ENCODE assay signal across 32 cellular contexts in the genomic region with DNA sequence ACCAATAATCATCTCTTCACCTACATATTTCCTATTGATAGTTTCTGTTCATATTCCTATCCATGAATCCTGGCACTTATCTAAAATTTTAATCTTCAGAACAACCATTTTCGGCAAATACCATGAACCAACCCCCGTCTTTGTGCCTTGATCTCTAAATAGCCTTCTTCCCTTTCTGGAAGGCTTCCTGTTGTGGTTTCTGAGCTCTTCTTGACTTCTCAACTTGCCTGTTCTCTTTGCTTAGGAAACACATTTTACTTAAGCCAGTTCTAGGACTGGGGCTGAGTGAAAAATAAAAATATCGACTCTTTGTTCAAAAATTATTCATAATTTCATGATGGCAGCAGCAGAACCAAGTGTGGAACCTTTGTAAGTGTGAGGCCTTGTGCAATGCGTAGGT.
"Had no signal": no experiment of that assay in that cellular context is flagged by ENCODE, and none has a peak within 500 bp of the region (broad histone marks: within the 10 kb centered on the region; RNA-seq: fewer than 3 reads in every experiment).

No MANE protein-coding gene starts in this region.

- H3K36me3 ChIP-seq: colonic mucosa, esophagus squamous epithelium, left lung, neutrophil, right atrium auricular region, uterus had no signal

- H3K4me1 Mint-ChIP-seq: stimulated activated memory B cell treated with anti-CD40 and anti-IgM and Interleukin-4, amounts not matched to agents 10 μg/mL and 1 μg/mL and 100 μg/mL, for 72 hours; stimulated activated naive CD8-positive, alpha-beta T cell treated with anti-CD3 and anti-CD28 coated beads, Interleukin-15, amount 100 ng/mL, for 72 hours had no signal

- DNase-seq: activated CD4-positive, alpha-beta T cell treated with anti-CD3 and anti-CD28 coated beads for 4 hours; activated CD4-positive, alpha-beta T cell treated with anti-CD3 and anti-CD28 coated beads, Interleukin-2, amount 50 U/mL, for 4 hours; activated CD4-positive, CD25-positive, alpha-beta regulatory T cell; activated naive CD4-positive, alpha-beta T cell; activated T-cell treated with anti-CD3 and anti-CD28 coated beads for 4 hours; activated T-cell treated with anti-CD3 and anti-CD28 coated beads, Interleukin-2, amount 50 U/mL, for 72 hours; aorta; body of pancreas; cerebellar nuclear complex; colonic mucosa; effector CD8-positive, alpha-beta T cell; esophagus squamous epithelium; foreskin melanocyte; glutamatergic neuron; left lung; mucosa of descending colon; stimulated activated CD4-positive, alpha-beta T cell treated with anti-CD3 and anti-CD28 coated beads, Interleukin-1b, Interleukin-23, amount 100 ng/mL, for 48 hours; stimulated activated CD4-positive, alpha-beta T cell treated with anti-CD3 and anti-CD28 coated beads, Interleukin-4, amount 100 ng/mL, for 4 hours; stimulated activated CD8-positive, alpha-beta memory T cell treated with anti-CD3 and anti-CD28 coated beads, Interleukin-4, amount 100 ng/mL, for 48 hours; stimulated activated naive CD8-positive, alpha-beta T cell treated with anti-CD3 and anti-CD28 coated beads, Interleukin-15, amount 100 ng/mL, for 72 hours; substantia nigra; uterus had no signal

- H3K27ac Mint-ChIP-seq: activated naive CD8-positive, alpha-beta T cell; activated T-cell treated with anti-CD3 and anti-CD28 coated beads, Interleukin-2, amount 50 U/mL, for 72 hours; nephron; stimulated activated memory B cell treated with anti-CD40 and anti-IgM and Interleukin-4, amounts not matched to agents 10 μg/mL and 1 μg/mL and 100 μg/mL, for 72 hours; stimulated activated naive CD8-positive, alpha-beta T cell treated with anti-CD3 and anti-CD28 coated beads, Interleukin-15, amount 100 ng/mL, for 72 hours; type B pancreatic cell had no signal

- H3K27me3 ChIP-seq: body of pancreas, colonic mucosa, left lung, neutrophil, right atrium auricular region, uterus had no signal

- H3K36me3 Mint-ChIP-seq: activated naive CD8-positive, alpha-beta T cell; stimulated activated memory B cell treated with anti-CD40 and anti-IgM and Interleukin-4, amounts not matched to agents 10 μg/mL and 1 μg/mL and 100 μg/mL, for 72 hours; type B pancreatic cell had no signal

- H3K4me3 ChIP-seq: body of pancreas, colonic mucosa, esophagus squamous epithelium, left lung, lung, mucosa of descending colon, right atrium auricular region, smooth muscle cell, uterus had no signal

- H3K4me1 ChIP-seq: body of pancreas, colonic mucosa, esophagus squamous epithelium, left lung, parathyroid adenoma, right atrium auricular region, uterus had no signal

- H3K27me3 Mint-ChIP-seq: activated naive CD8-positive, alpha-beta T cell; stimulated activated memory B cell treated with anti-CD40 and anti-IgM and Interleukin-4, amounts not matched to agents 10 μg/mL and 1 μg/mL and 100 μg/mL, for 72 hours; stimulated activated naive CD8-positive, alpha-beta T cell treated with anti-CD3 and anti-CD28 coated beads, Interleukin-15, amount 100 ng/mL, for 72 hours; type B pancreatic cell had no signal

- H3K27ac ChIP-seq: body of pancreas, colonic mucosa, epithelial cell of prostate, esophagus squamous epithelium, left lung, neutrophil, parathyroid adenoma, right atrium auricular region, uterus had no signal

- H3K4me3 Mint-ChIP-seq: activated naive CD8-positive, alpha-beta T cell; activated T-cell treated with anti-CD3 and anti-CD28 coated beads, Interleukin-2, amount 50 U/mL, for 72 hours; nephron; stimulated activated memory B cell treated with anti-CD40 and anti-IgM and Interleukin-4, amounts not matched to agents 10 μg/mL and 1 μg/mL and 100 μg/mL, for 72 hours; stimulated activated naive CD8-positive, alpha-beta T cell treated with anti-CD3 and anti-CD28 coated beads, Interleukin-15, amount 100 ng/mL, for 72 hours; type B pancreatic cell had no signal

- H3K9me3 Mint-ChIP-seq: nephron; stimulated activated memory B cell treated with anti-CD40 and anti-IgM and Interleukin-4, amounts not matched to agents 10 μg/mL and 1 μg/mL and 100 μg/mL, for 72 hours; type B pancreatic cell had no signal

- ATAC-seq: activated T-cell treated with anti-CD3 and anti-CD28 coated beads, Interleukin-2, amount 50 U/mL, for 72 hours; body of pancreas; left lung; mucosa of descending colon; stimulated activated memory B cell treated with anti-CD40 and anti-IgM and Interleukin-4, amounts not matched to agents 10 μg/mL and 1 μg/mL and 100 μg/mL, for 72 hours; stimulated activated naive CD8-positive, alpha-beta T cell treated with anti-CD3 and anti-CD28 coated beads, Interleukin-15, amount 100 ng/mL, for 72 hours had no signal

- H3K9me3 ChIP-seq: body of pancreas, colonic mucosa, esophagus squamous epithelium, left lung, mucosa of descending colon, neutrophil, right atrium auricular region, uterus had no signal
